ENCODE assay signal across 25 cellular contexts in genomic region chr1:113123737-113124136, GRCh38. TPM values are rescaled to one million over a fixed set of nuclear protein-coding genes. Genes with fewer than 3 reads are reported as not detected.
DNase-seq lines count a peak whose midpoint lies in the region; ATAC-seq and TF ChIP-seq lines count a peak whose summit lies in the region.
"Had no signal": no experiment of that assay in that cellular context is flagged by ENCODE, and none has a peak within 500 bp of the region (broad histone marks: within the 10 kb centered on the region; RNA-seq: fewer than 3 reads in every experiment).

No MANE protein-coding gene starts in this region.

- H3K4ac ChIP-seq in H9 (ENCODE audit: low read depth, low read length) = no peak overlapping the region

- no peak overlapping the region for H2BK12ac ChIP-seq in H9 (ENCODE audit: insufficient read length, low read depth, low read length)

- peaks cover 10% of the 10 kb centered on the region for H3F3A ChIP-seq in smooth muscle cell (ENCODE audit: low read depth)

- no peak overlapping the region for H2AK5ac ChIP-seq in H9 (ENCODE audit: insufficient read length, low read length)

- no peak overlapping the region for H3K4me3 Mint-ChIP-seq in H9
- no peak overlapping the region for H3K4me3 Mint-ChIP-seq in activated T-helper 17 cell treated with anti-CD3 and anti-CD28 coated beads, Interleukin-2, amount 50 U/mL, for 72 hours
- H3K4me3 Mint-ChIP-seq: activated B cell treated with CpG ODN at 0.5 μM for 24 hours; activated CD4-positive, alpha-beta memory T cell treated with anti-CD3 and anti-CD28 coated beads, Interleukin-2, amount 10 ng/mL, durations not matched to agents 7 days and 5 days; CD4-positive, alpha-beta memory T cell; naive thymus-derived CD4-positive, alpha-beta T cell; stimulated activated memory B cell treated with anti-CD40 and anti-IgM and Interleukin-4, amounts not matched to agents 10 μg/mL and 1 μg/mL and 100 μg/mL, for 72 hours had no signal

- H3T11ph ChIP-seq in H9 (ENCODE audit: low read length) = no peak overlapping the region

- H3K14ac ChIP-seq in H9 (ENCODE audit: insufficient read depth, low read length) = no peak overlapping the region; the same call in 1 of the 2 replicates

- no peaks in the 10 kb centered on the region for H3K23me2 ChIP-seq in H9 (ENCODE audit: insufficient read length, low read depth, low read length, poor library complexity, severe bottlenecking)

- H3K27ac Mint-ChIP-seq in H9 = peak overlapping the region in 2 of 3 experiments; percentile 35 to 49; a peak in 1 of 7 replicates
- no peak overlapping the region for H3K27ac Mint-ChIP-seq in activated T-helper 17 cell treated with anti-CD3 and anti-CD28 coated beads, Interleukin-2, amount 50 U/mL, for 72 hours
- H3K27ac Mint-ChIP-seq: activated B cell treated with CpG ODN at 0.5 μM for 24 hours; activated CD4-positive, alpha-beta memory T cell treated with anti-CD3 and anti-CD28 coated beads, Interleukin-2, amount 10 ng/mL, durations not matched to agents 7 days and 5 days; stimulated activated memory B cell treated with anti-CD40 and anti-IgM and Interleukin-4, amounts not matched to agents 10 μg/mL and 1 μg/mL and 100 μg/mL, for 72 hours had no signal

- ATAC-seq in HG03520 (IDR thresholded peaks at IDR 0.05; ENCODE audit: unreplicated experiment) = no peak
- no peak for ATAC-seq in activated T-helper 17 cell treated with anti-CD3 and anti-CD28 coated beads, Interleukin-2, amount 50 U/mL, for 72 hours (replicated peaks)
- ATAC-seq: foreskin keratinocyte; naive thymus-derived CD4-positive, alpha-beta T cell; stimulated activated memory B cell treated with anti-CD40 and anti-IgM and Interleukin-4, amounts not matched to agents 10 μg/mL and 1 μg/mL and 100 μg/mL, for 72 hours had no signal

- no peak overlapping the region for H2BK5ac ChIP-seq in H9 (ENCODE audit: insufficient read length, low read length)

- H3K4me1 ChIP-seq in H9 (ENCODE audit: insufficient read depth, low read length) (no peaks in the 10 kb centered on the region), adrenal gland (replicated peaks in 1 of 2) (peaks cover 6 to 21% of the 10 kb centered on the region in 2 donors), smooth muscle cell (ENCODE audit: low read depth) (no peaks in the 10 kb centered on the region)
- H3K4me1 ChIP-seq: foreskin keratinocyte had no signal

- H4K20me1 ChIP-seq in H9 (ENCODE audit: control insufficient read depth, insufficient read depth, insufficient read length) (no peaks in the 10 kb centered on the region), smooth muscle cell (ENCODE audit: low read depth) (no peaks in the 10 kb centered on the region)

- H3K27ac ChIP-seq in H9 (ENCODE audit: insufficient read length, low read depth, low read length) = no peak overlapping the region
- H3K27ac ChIP-seq in adrenal gland = peak overlapping the region in 3 of 5 donors; percentile 19 to 75 (median 62)
- peak overlapping the region; percentile 67 for H3K27ac ChIP-seq in smooth muscle cell (ENCODE audit: low read depth)
- H3K27ac ChIP-seq: foreskin keratinocyte, thoracic aorta had no signal

- no peak overlapping the region for H2BK15ac ChIP-seq in H9 (ENCODE audit: low read depth, low read length)

- no peak overlapping the region for H4K5ac ChIP-seq in H9 (ENCODE audit: insufficient read length, low read depth, low read length)

- no peak overlapping the region for H2AFZ ChIP-seq in H9 (ENCODE audit: low read length)
- no peak overlapping the region for H2AFZ ChIP-seq in smooth muscle cell (ENCODE audit: low read depth)

- H3K27me3 ChIP-seq in H9 (ENCODE audit: insufficient read depth, low read length) (no peaks in the 10 kb centered on the region), adrenal gland (no peaks in the 10 kb centered on the region), smooth muscle cell (ENCODE audit: low read depth) (no peaks in the 10 kb centered on the region)
- H3K27me3 ChIP-seq: foreskin keratinocyte, ovary, sigmoid colon had no signal

- H3K79me2 ChIP-seq in H9 (ENCODE audit: insufficient read depth, low read length) (no peaks in the 10 kb centered on the region), smooth muscle cell (ENCODE audit: low read depth) (no peaks in the 10 kb centered on the region)

- no CpG with 5 or more reads among the region's 3 CpGs for WGBS in H9 (ENCODE audit: extremely low coverage, insufficient read length, low lambda C conversion rate)
- WGBS in adrenal gland, 4 donors = 51 to 61% (median 58%) methylated on average over 3 of the region's 3 CpGs
- 32% methylated on average over 3 of the region's 3 CpGs for WGBS in smooth muscle cell (ENCODE audit: low lambda C conversion rate)

- H3K56ac ChIP-seq in H9 (ENCODE audit: insufficient read length, low read depth, low read length) = no peak overlapping the region

- H3K4me2 ChIP-seq in H9 (ENCODE audit: insufficient read depth, insufficient read length, low read length) (no peak overlapping the region), smooth muscle cell (peak overlapping the region; percentile 15)

- CTCF ChIA-PET in HEK293T (lab: Yijun Ruan, JAX) = no interaction called here

- no peak overlapping the region for H3K23ac ChIP-seq in H9 (ENCODE audit: insufficient read length, low read depth, low read length)

- no peak overlapping the region for H2BK120ac ChIP-seq in H9 (ENCODE audit: low read depth, low read length, poor library complexity, severe bottlenecking)

- H3K9me3 ChIP-seq in H9 (ENCODE audit: control insufficient read depth, low read depth, low read length) (no peaks in the 10 kb centered on the region), adrenal gland (replicated peaks in 1 of 3) (no peaks in the 10 kb centered on the region), smooth muscle cell (replicated peaks; ENCODE audit: low read depth) (no peaks in the 10 kb centered on the region)
- H3K9me3 ChIP-seq: ovary, sigmoid colon, thoracic aorta had no signal

- no peak overlapping the region for H3K18ac ChIP-seq in H9 (ENCODE audit: insufficient read length, low read depth, low read length)

- POLR2A ChIA-PET in HEK293T (lab: Yijun Ruan, JAX) = no interaction called here

- H4K8ac ChIP-seq in H9 (replicated peaks; ENCODE audit: insufficient read length, low read depth, low read length) = no peak overlapping the region

- no peaks in the 10 kb centered on the region for H3K79me1 ChIP-seq in H9 (ENCODE audit: insufficient read depth, low read depth, low read length, poor library complexity, severe bottlenecking)

- H3K36me3 ChIP-seq in adrenal gland (replicated peaks in 1 of 2) (peaks cover 0 to 62% of the 10 kb centered on the region in 2 donors), smooth muscle cell (ENCODE audit: low read depth) (peaks cover 12% of the 10 kb centered on the region)
- H3K36me3 ChIP-seq: ovary had no signal

- TF ChIP-seq POLR2A in adrenal gland (IDR thresholded peaks at IDR 0.05) = no peak

- intact Hi-C loops in adrenal gland (cut with DNase I) = no loop called here

- no peak overlapping the region for H2BK20ac ChIP-seq in H9 (ENCODE audit: low read depth, low read length, poor library complexity, severe bottlenecking)

- DNase-seq in H9 = no peak
- peak in 6 of 7 donors; percentile 35 to 71 (median 52) for DNase-seq in adrenal gland
- peak; percentile 44 for DNase-seq in fibroblast of the aortic adventitia (ENCODE audit: low read depth)
- DNase-seq in smooth muscle cell (lab: John Stamatoyannopoulos, UW; ENCODE audit: unreplicated experiment) = no peak
- DNase-seq in HEK293T (ENCODE audit: extremely low spot score) = no peak
- DNase-seq: activated B cell treated with CpG ODN at 0.5 μM for 24 hours; activated CD4-positive, alpha-beta memory T cell treated with anti-CD3 and anti-CD28 coated beads, Interleukin-2, amount 10 ng/mL, durations not matched to agents 7 days and 5 days; activated naive CD4-positive, alpha-beta T cell; aorta; DMS153; foreskin keratinocyte; Karpas-422; mammary epithelial cell; naive thymus-derived CD4-positive, alpha-beta T cell; NCI-H1092 treated with DMSO at 0.1 percent for 48 hours; NCI-H2081; NCI-H510A treated with DMSO at 0.1 percent for 48 hours; sigmoid colon; T-helper 9 cell had no signal

- no peak overlapping the region for H3K4me3 ChIP-seq in adrenal gland
- H3K4me3 ChIP-seq in fibroblast of the aortic adventitia (ENCODE audit: low read depth, low read length) = no peak overlapping the region
- no peak overlapping the region for H3K4me3 ChIP-seq in smooth muscle cell
- H3K4me3 ChIP-seq: ovary, sigmoid colon, thoracic aorta had no signal

- no peak for TF ChIP-seq CTCF in H9 (conservative IDR thresholded peaks at IDR 0.05)
- no peak for TF ChIP-seq CTCF in adrenal gland (IDR thresholded peaks at IDR 0.05)
- TF ChIP-seq CTCF in fibroblast of the aortic adventitia (IDR thresholded peaks at IDR 0.05; ENCODE audit: insufficient read depth, low read length) = no peak
- TF ChIP-seq CTCF in smooth muscle cell (IDR thresholded peaks at IDR 0.05; ENCODE audit: borderline replicate concordance, insufficient read depth, poor library complexity, severe bottlenecking) = no peak

- H3K4me1 Mint-ChIP-seq in H9 = no peaks in the 10 kb centered on the region
- peaks cover 5% of the 10 kb centered on the region for H3K4me1 Mint-ChIP-seq in activated T-helper 17 cell treated with anti-CD3 and anti-CD28 coated beads, Interleukin-2, amount 50 U/mL, for 72 hours
- H3K4me1 Mint-ChIP-seq: activated B cell treated with CpG ODN at 0.5 μM for 24 hours; stimulated activated memory B cell treated with anti-CD40 and anti-IgM and Interleukin-4, amounts not matched to agents 10 μg/mL and 1 μg/mL and 100 μg/mL, for 72 hours had no signal

- no peaks in the 10 kb centered on the region for H3K27me3 Mint-ChIP-seq in H9 (ENCODE audit: low read depth)
- no peaks in the 10 kb centered on the region for H3K27me3 Mint-ChIP-seq in activated T-helper 17 cell treated with anti-CD3 and anti-CD28 coated beads, Interleukin-2, amount 50 U/mL, for 72 hours
- H3K27me3 Mint-ChIP-seq: activated B cell treated with CpG ODN at 0.5 μM for 24 hours; activated CD4-positive, alpha-beta memory T cell treated with anti-CD3 and anti-CD28 coated beads, Interleukin-2, amount 10 ng/mL, durations not matched to agents 7 days and 5 days; CD4-positive, alpha-beta memory T cell; naive thymus-derived CD4-positive, alpha-beta T cell; stimulated activated memory B cell treated with anti-CD40 and anti-IgM and Interleukin-4, amounts not matched to agents 10 μg/mL and 1 μg/mL and 100 μg/mL, for 72 hours had no signal

- no peak overlapping the region for H3K9ac ChIP-seq in H9 (ENCODE audit: extremely low read depth, insufficient read length, low read length)
- no peak overlapping the region for H3K9ac ChIP-seq in smooth muscle cell (ENCODE audit: low read depth)

- no peak overlapping the region for H4K91ac ChIP-seq in H9 (ENCODE audit: insufficient read length, low read depth, low read length)

- peaks cover 50 to 87% (median 78%) of the 10 kb centered on the region in 3 experiments for H3K36me3 Mint-ChIP-seq in H9 (ENCODE audit: insufficient read depth in 1 of 3, low read depth in 3 of 3)
- peaks cover 92% of the 10 kb centered on the region for H3K36me3 Mint-ChIP-seq in activated T-helper 17 cell treated with anti-CD3 and anti-CD28 coated beads, Interleukin-2, amount 50 U/mL, for 72 hours (ENCODE audit: low read depth)

- H3K9me3 Mint-ChIP-seq in H9 = no peaks in the 10 kb centered on the region
- no peaks in the 10 kb centered on the region for H3K9me3 Mint-ChIP-seq in activated T-helper 17 cell treated with anti-CD3 and anti-CD28 coated beads, Interleukin-2, amount 50 U/mL, for 72 hours
- H3K9me3 Mint-ChIP-seq: activated B cell treated with CpG ODN at 0.5 μM for 24 hours; activated CD4-positive, alpha-beta memory T cell treated with anti-CD3 and anti-CD28 coated beads, Interleukin-2, amount 10 ng/mL, durations not matched to agents 7 days and 5 days; CD4-positive, alpha-beta memory T cell; naive thymus-derived CD4-positive, alpha-beta T cell; stimulated activated memory B cell treated with anti-CD40 and anti-IgM and Interleukin-4, amounts not matched to agents 10 μg/mL and 1 μg/mL and 100 μg/mL, for 72 hours had no signal

RNA-seq across cellular contexts. Expression of gene LRIG2, which starts 50.7 kb away (rescaled TPM):
- total RNA-seq in H9 (2021) = 21.2 and 23.2 TPM in 2 replicates
- 100 to 1,000 TPM in 1 of 8 donors, 10 to 100 TPM in 4, 1 to 10 TPM in 3; 7.3 to 117 (median 11.5) TPM for total RNA-seq in adrenal gland
- 1 to 10 TPM; 3.5 to 4.9 (median 4.8) TPM for polyA plus RNA-seq in adrenal gland
- total RNA-seq in fibroblast of the aortic adventitia (ENCODE audit: low replicate concordance) = 17.5 and 24.3 TPM in 2 replicates
- 10.6 and 19.0 TPM in 2 replicates for total RNA-seq in smooth muscle cell
- polyA plus RNA-seq in smooth muscle cell = 4.2 and 5.9 TPM in 2 replicates
- total RNA-seq in activated T-helper 17 cell treated with anti-CD3 and anti-CD28 coated beads, Interleukin-2, amount 50 U/mL, for 72 hours = 10 to 100 TPM in 1 of 2 donors, 1 to 10 TPM in 1; 9.9 to 12.9 TPM

Comparison
In these comparisons a context has a peak if more than half of its experiments do, and no peak if none do; other contexts are left out.
1. DNase-seq: peak in adrenal gland (6 of 7) and fibroblast of the aortic adventitia (single experiment); none in H9 (single experiment), smooth muscle cell (single experiment) and HEK293T (single experiment).